In genomic region chr15:70376929-70377691, GRCh38 we compare ENCODE assay signal across 1 cellular context.
TF ChIP-seq lines count a peak whose summit lies in the region.

No MANE protein-coding gene starts in this region.

TF ChIP-seq in H1, 55 proteins besides CTCF, POLR2A, EP300 and RAD21 (continued from another document):
- TF ChIP-seq, protein P1, sequence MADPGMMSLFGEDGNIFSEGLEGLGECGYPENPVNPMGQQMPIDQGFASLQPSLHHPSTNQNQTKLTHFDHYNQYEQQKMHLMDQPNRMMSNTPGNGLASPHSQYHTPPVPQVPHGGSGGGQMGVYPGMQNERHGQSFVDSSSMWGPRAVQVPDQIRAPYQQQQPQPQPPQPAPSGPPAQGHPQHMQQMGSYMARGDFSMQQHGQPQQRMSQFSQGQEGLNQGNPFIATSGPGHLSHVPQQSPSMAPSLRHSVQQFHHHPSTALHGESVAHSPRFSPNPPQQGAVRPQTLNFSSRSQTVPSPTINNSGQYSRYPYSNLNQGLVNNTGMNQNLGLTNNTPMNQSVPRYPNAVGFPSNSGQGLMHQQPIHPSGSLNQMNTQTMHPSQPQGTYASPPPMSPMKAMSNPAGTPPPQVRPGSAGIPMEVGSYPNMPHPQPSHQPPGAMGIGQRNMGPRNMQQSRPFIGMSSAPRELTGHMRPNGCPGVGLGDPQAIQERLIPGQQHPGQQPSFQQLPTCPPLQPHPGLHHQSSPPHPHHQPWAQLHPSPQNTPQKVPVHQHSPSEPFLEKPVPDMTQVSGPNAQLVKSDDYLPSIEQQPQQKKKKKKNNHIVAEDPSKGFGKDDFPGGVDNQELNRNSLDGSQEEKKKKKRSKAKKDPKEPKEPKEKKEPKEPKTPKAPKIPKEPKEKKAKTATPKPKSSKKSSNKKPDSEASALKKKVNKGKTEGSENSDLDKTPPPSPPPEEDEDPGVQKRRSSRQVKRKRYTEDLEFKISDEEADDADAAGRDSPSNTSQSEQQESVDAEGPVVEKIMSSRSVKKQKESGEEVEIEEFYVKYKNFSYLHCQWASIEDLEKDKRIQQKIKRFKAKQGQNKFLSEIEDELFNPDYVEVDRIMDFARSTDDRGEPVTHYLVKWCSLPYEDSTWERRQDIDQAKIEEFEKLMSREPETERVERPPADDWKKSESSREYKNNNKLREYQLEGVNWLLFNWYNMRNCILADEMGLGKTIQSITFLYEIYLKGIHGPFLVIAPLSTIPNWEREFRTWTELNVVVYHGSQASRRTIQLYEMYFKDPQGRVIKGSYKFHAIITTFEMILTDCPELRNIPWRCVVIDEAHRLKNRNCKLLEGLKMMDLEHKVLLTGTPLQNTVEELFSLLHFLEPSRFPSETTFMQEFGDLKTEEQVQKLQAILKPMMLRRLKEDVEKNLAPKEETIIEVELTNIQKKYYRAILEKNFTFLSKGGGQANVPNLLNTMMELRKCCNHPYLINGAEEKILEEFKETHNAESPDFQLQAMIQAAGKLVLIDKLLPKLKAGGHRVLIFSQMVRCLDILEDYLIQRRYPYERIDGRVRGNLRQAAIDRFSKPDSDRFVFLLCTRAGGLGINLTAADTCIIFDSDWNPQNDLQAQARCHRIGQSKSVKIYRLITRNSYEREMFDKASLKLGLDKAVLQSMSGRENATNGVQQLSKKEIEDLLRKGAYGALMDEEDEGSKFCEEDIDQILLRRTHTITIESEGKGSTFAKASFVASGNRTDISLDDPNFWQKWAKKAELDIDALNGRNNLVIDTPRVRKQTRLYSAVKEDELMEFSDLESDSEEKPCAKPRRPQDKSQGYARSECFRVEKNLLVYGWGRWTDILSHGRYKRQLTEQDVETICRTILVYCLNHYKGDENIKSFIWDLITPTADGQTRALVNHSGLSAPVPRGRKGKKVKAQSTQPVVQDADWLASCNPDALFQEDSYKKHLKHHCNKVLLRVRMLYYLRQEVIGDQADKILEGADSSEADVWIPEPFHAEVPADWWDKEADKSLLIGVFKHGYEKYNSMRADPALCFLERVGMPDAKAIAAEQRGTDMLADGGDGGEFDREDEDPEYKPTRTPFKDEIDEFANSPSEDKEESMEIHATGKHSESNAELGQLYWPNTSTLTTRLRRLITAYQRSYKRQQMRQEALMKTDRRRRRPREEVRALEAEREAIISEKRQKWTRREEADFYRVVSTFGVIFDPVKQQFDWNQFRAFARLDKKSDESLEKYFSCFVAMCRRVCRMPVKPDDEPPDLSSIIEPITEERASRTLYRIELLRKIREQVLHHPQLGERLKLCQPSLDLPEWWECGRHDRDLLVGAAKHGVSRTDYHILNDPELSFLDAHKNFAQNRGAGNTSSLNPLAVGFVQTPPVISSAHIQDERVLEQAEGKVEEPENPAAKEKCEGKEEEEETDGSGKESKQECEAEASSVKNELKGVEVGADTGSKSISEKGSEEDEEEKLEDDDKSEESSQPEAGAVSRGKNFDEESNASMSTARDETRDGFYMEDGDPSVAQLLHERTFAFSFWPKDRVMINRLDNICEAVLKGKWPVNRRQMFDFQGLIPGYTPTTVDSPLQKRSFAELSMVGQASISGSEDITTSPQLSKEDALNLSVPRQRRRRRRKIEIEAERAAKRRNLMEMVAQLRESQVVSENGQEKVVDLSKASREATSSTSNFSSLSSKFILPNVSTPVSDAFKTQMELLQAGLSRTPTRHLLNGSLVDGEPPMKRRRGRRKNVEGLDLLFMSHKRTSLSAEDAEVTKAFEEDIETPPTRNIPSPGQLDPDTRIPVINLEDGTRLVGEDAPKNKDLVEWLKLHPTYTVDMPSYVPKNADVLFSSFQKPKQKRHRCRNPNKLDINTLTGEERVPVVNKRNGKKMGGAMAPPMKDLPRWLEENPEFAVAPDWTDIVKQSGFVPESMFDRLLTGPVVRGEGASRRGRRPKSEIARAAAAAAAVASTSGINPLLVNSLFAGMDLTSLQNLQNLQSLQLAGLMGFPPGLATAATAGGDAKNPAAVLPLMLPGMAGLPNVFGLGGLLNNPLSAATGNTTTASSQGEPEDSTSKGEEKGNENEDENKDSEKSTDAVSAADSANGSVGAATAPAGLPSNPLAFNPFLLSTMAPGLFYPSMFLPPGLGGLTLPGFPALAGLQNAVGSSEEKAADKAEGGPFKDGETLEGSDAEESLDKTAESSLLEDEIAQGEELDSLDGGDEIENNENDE (IDR thresholded peaks at IDR 0.05; ENCODE audit: insufficient replicate concordance, low read length) = no peak
